8 cellular contexts compared by ENCODE assay signal in the genomic region with DNA sequence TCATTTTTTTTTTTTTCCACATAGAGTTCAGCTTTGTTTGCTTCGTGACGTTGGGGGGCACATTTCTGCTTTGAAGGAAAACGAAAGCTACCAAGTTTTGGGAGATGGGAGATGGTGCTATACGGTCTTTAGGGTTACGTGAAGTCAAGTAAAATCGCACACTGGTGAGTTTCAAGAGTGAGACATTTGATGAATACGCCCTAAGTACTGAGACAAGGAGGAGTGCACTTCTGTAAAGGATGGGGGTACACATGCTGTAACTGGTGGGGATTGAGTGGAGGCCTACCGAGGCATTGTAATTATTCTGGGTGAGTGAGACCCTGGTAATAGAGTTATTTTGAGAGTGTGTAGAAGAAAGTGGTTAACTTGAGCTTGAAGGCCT. TPM values are rescaled to one million over a fixed set of nuclear protein-coding genes. Genes with fewer than 3 reads are reported as not detected.
DNase-seq lines count a peak whose midpoint lies in the region; ATAC-seq and TF ChIP-seq lines count a peak whose summit lies in the region.

No MANE protein-coding gene starts in this region.

- POLR2A ChIA-PET in T-cell (lab: Charles Lee) = interaction anchor here in 1 of 2 donors (0.6 kb wide), 1 partner anchor 445 kb away, joined by 4 read pairs; no protein-coding TSS in a partner anchor

- peaks cover 37 to 66% (median 57%) of the 10 kb centered on the region in 3 donors for H3K4me1 Mint-ChIP-seq in T-cell
- peaks cover 23% of the 10 kb centered on the region for H3K4me1 Mint-ChIP-seq in osteocyte (ENCODE audit: unreplicated experiment)

- no peak for TF ChIP-seq CTCF in fibroblast of the aortic adventitia (IDR thresholded peaks at IDR 0.05; ENCODE audit: insufficient read depth, low read length)
- no peak for TF ChIP-seq CTCF in osteocyte (IDR thresholded peaks at IDR 0.05)

- DNase-seq in NCI-H82 (lab: John Stamatoyannopoulos, UW) (peak; percentile 22), NCI-H82 treated with DMSO at 0.1 percent for 48 hours (lab: John Stamatoyannopoulos, UW; ENCODE audit: unreplicated experiment) (no peak), T-cell (peak in 1 of 34 experiments; percentile 0), fibroblast of the aortic adventitia (ENCODE audit: low read depth) (peak; percentile 27), osteocyte (ENCODE audit: extremely low spot score, unreplicated experiment) (no peak)
- no peak for DNase-seq in stimulated activated CD4-positive, alpha-beta T cell treated with anti-CD3 and anti-CD28 coated beads, Interleukin-12 subunit alpha, Interleukin-12 subunit beta, amount 100 ng/mL, for 4 hours
- DNase-seq in activated CD8-positive, alpha-beta memory T cell treated with anti-CD3 and anti-CD28 coated beads for 24 hours = no peak

- CTCF ChIA-PET in T-cell (lab: Charles Lee) = interaction anchor here in 1 of 2 donors (0.6 to 1.2 kb wide), 3 partner anchors 15 to 1238 kb away, joined by 3 to 5 read pairs (median 4); no protein-coding TSS in a partner anchor

- ATAC-seq in T-cell (replicated peaks in 1 of 4) = peak in 1 of 4 experiments; percentile 15
- no peak for ATAC-seq in GM19452 (IDR thresholded peaks at IDR 0.05; ENCODE audit: unreplicated experiment)

- H3K4me3 Mint-ChIP-seq in T-cell (peak overlapping the region; percentile 83 to 93 (median 88)), osteocyte (ENCODE audit: unreplicated experiment) (peak overlapping the region; percentile 96)

- peak overlapping the region; percentile 79 for H3K4me3 ChIP-seq in fibroblast of the aortic adventitia (ENCODE audit: low read depth, low read length)

- peak overlapping the region; percentile 92 to 97 for H3K27ac Mint-ChIP-seq in T-cell
- H3K27ac Mint-ChIP-seq in osteocyte (ENCODE audit: unreplicated experiment) = peak overlapping the region; percentile 96

- H3K9me3 Mint-ChIP-seq in T-cell = no peaks in the 10 kb centered on the region
- peaks cover 17% of the 10 kb centered on the region for H3K9me3 Mint-ChIP-seq in osteocyte (ENCODE audit: unreplicated experiment)

- peaks cover 17% of the 10 kb centered on the region for H3K36me3 Mint-ChIP-seq in T-cell
- peaks cover 3% of the 10 kb centered on the region for H3K36me3 Mint-ChIP-seq in osteocyte (ENCODE audit: unreplicated experiment)

- H3K27me3 Mint-ChIP-seq in T-cell (no peaks in the 10 kb centered on the region), osteocyte (ENCODE audit: unreplicated experiment) (no peaks in the 10 kb centered on the region)

RNA-seq across cellular contexts. Expression of gene SH3BGRL, which starts 0.5 kb away (rescaled TPM):
- total RNA-seq in T-cell (10 to 100 TPM; 55.0 to 78.2 (median 60.7) TPM), fibroblast of the aortic adventitia (ENCODE audit: low replicate concordance) (132 TPM in 2 replicates), osteocyte (166 TPM in 2 replicates)

RNA-seq across cellular contexts. Expression of gene HMGN5, which starts 0.7 kb away (rescaled TPM):
- total RNA-seq in T-cell (1 to 10 TPM in 4 of 5 donors, under 1 TPM in 1; 0.92 to 3.3 (median 2.3) TPM), fibroblast of the aortic adventitia (ENCODE audit: low replicate concordance) (2.0 TPM in 2 replicates), osteocyte (1.6 and 2.7 TPM in 2 replicates)

Comparison
In these comparisons a context has a peak if more than half of its experiments do, and no peak if none do; other contexts are left out.
1. DNase-seq: peak in NCI-H82 (single experiment) and fibroblast of the aortic adventitia (single experiment); none in NCI-H82 treated with DMSO at 0.1 percent for 48 hours (single experiment), osteocyte (single experiment), stimulated activated CD4-positive, alpha-beta T cell treated with anti-CD3 and anti-CD28 coated beads, Interleukin-12 subunit alpha, Interleukin-12 subunit beta, amount 100 ng/mL, for 4 hours (single experiment) and activated CD8-positive, alpha-beta memory T cell treated with anti-CD3 and anti-CD28 coated beads for 24 hours (single experiment).